ENCODE assay signal across 1 cellular context in genomic region chr5:78758169-78758839, GRCh38.
TF ChIP-seq lines count a peak whose summit lies in the region.

No MANE protein-coding gene starts in this region.

TF ChIP-seq in HepG2, 621 proteins besides CTCF, POLR2A, EP300 and RAD21 (continued from another document and continues in another):
- TF ChIP-seq SNAPC4 (CRISPR knock-in tag; IDR thresholded peaks at IDR 0.05): no peak
- TF ChIP-seq MTA3 (CRISPR knock-in tag; IDR thresholded peaks at IDR 0.05): no peak
- TF ChIP-seq ZFAT (CRISPR knock-in tag; conservative IDR thresholded peaks at IDR 0.05): peak; percentile 98
- no peak for TF ChIP-seq ZKSCAN1 (IDR thresholded peaks at IDR 0.05; ENCODE audit: low read length)
- TF ChIP-seq TERF1 (CRISPR knock-in tag; IDR thresholded peaks at IDR 0.05): no peak
- TF ChIP-seq ZSCAN31 (CRISPR knock-in tag; IDR thresholded peaks at IDR 0.05; ENCODE audit: low read depth): no peak
- no peak for TF ChIP-seq ZNF451 (CRISPR knock-in tag; IDR thresholded peaks at IDR 0.05)
- peak; percentile 47 for TF ChIP-seq SKI (IDR thresholded peaks at IDR 0.05; ENCODE audit: partially characterized antibody)
- no peak for TF ChIP-seq TRAFD1 (CRISPR knock-in tag; IDR thresholded peaks at IDR 0.05; ENCODE audit: borderline replicate concordance)
- TF ChIP-seq PLRG1 (conservative IDR thresholded peaks at IDR 0.05): no peak
- no peak for TF ChIP-seq ZUFSP (CRISPR knock-in tag; IDR thresholded peaks at IDR 0.05; ENCODE audit: borderline replicate concordance)
- no peak for TF ChIP-seq ZNF652 (CRISPR knock-in tag; IDR thresholded peaks at IDR 0.05; ENCODE audit: borderline replicate concordance, low read depth)
- TF ChIP-seq ZHX1 (CRISPR knock-in tag; IDR thresholded peaks at IDR 0.05; ENCODE audit: low read depth): no peak
- no peak for TF ChIP-seq MAF1 (CRISPR knock-in tag; IDR thresholded peaks at IDR 0.05; ENCODE audit: borderline replicate concordance)
- TF ChIP-seq SRY (CRISPR knock-in tag; IDR thresholded peaks at IDR 0.05): no peak
- no peak for TF ChIP-seq ZNF496 (CRISPR knock-in tag; IDR thresholded peaks at IDR 0.05; ENCODE audit: insufficient replicate concordance)
- no peak for TF ChIP-seq GPN1 (CRISPR knock-in tag; IDR thresholded peaks at IDR 0.05; ENCODE audit: borderline replicate concordance)
- no peak for TF ChIP-seq HINFP (CRISPR knock-in tag; IDR thresholded peaks at IDR 0.05; ENCODE audit: low read depth)
- no peak for TF ChIP-seq KAT7 (CRISPR knock-in tag; IDR thresholded peaks at IDR 0.05; ENCODE audit: borderline replicate concordance)
- no peak for TF ChIP-seq ZNF264 (CRISPR knock-in tag; IDR thresholded peaks at IDR 0.05)
- TF ChIP-seq ERF (CRISPR knock-in tag; IDR thresholded peaks at IDR 0.05): peak; percentile 37; the same call in 1 of the 2 replicates
- TF ChIP-seq UBTF (CRISPR knock-in tag; IDR thresholded peaks at IDR 0.05): no peak
- TF ChIP-seq ZNF598 (CRISPR knock-in tag; IDR thresholded peaks at IDR 0.05; ENCODE audit: borderline replicate concordance): no peak
- TF ChIP-seq ZFP36L2 (CRISPR knock-in tag; IDR thresholded peaks at IDR 0.05): no peak
- no peak for TF ChIP-seq ZNF644 (CRISPR knock-in tag; IDR thresholded peaks at IDR 0.05; ENCODE audit: low read depth)
- no peak for TF ChIP-seq ZNF329 (CRISPR knock-in tag; IDR thresholded peaks at IDR 0.05; ENCODE audit: low read depth)
- no peak for TF ChIP-seq PHF8 (CRISPR knock-in tag; IDR thresholded peaks at IDR 0.05)
- no peak for TF ChIP-seq ZNF746 (CRISPR knock-in tag; IDR thresholded peaks at IDR 0.05)
- no peak for TF ChIP-seq ZNF30 (CRISPR knock-in tag; IDR thresholded peaks at IDR 0.05)
- no peak for TF ChIP-seq KLF11 (CRISPR knock-in tag; IDR thresholded peaks at IDR 0.05)
- peak; percentile 60; the same call in 1 of the 2 replicates for TF ChIP-seq ATF3 (CRISPR knock-in tag; IDR thresholded peaks at IDR 0.05)
- no peak for TF ChIP-seq PHB2 (IDR thresholded peaks at IDR 0.05; ENCODE audit: partially characterized antibody)
- TF ChIP-seq ATF4 (CRISPR knock-in tag; IDR thresholded peaks at IDR 0.05): no peak
- TF ChIP-seq JUNB (CRISPR knock-in tag; IDR thresholded peaks at IDR 0.05; ENCODE audit: borderline replicate concordance): peak; percentile 78; the same call in 1 of the 2 replicates
- TF ChIP-seq ZBTB43 (CRISPR knock-in tag; conservative IDR thresholded peaks at IDR 0.05): no peak
- TF ChIP-seq SMAD9 (CRISPR knock-in tag; IDR thresholded peaks at IDR 0.05): no peak
- TF ChIP-seq HNRNPUL1 (IDR thresholded peaks at IDR 0.05; ENCODE audit: low read depth, low read length): no peak
- TF ChIP-seq EED (CRISPR knock-in tag; IDR thresholded peaks at IDR 0.05): no peak
- TF ChIP-seq ZKSCAN5 (CRISPR knock-in tag; IDR thresholded peaks at IDR 0.05): no peak
- TF ChIP-seq ZNF772 (CRISPR knock-in tag; IDR thresholded peaks at IDR 0.05): no peak
- TF ChIP-seq NCOA2 (CRISPR knock-in tag; IDR thresholded peaks at IDR 0.05): peak; percentile 88
- TF ChIP-seq ZKSCAN8 (CRISPR knock-in tag; IDR thresholded peaks at IDR 0.05; ENCODE audit: borderline replicate concordance): peak; percentile 50; the same call in 1 of the 2 replicates
- no peak for TF ChIP-seq CCDC6 (CRISPR knock-in tag; IDR thresholded peaks at IDR 0.05)
- no peak for TF ChIP-seq ZNF850 (CRISPR knock-in tag; conservative IDR thresholded peaks at IDR 0.05)
- no peak for TF ChIP-seq DPF2 (CRISPR knock-in tag; IDR thresholded peaks at IDR 0.05; ENCODE audit: borderline replicate concordance, low read depth)
- no peak for TF ChIP-seq ZNF256 (CRISPR knock-in tag; conservative IDR thresholded peaks at IDR 0.05)
